In genomic region chr17:73571524-73572130, GRCh38 we compare ENCODE assay signal across 25 cellular contexts.
"Had no signal": no experiment of that assay in that cellular context is flagged by ENCODE, and none has a peak within 500 bp of the region (broad histone marks: within the 10 kb centered on the region; RNA-seq: fewer than 3 reads in every experiment).

No MANE protein-coding gene starts in this region.

- H3K36me3 ChIP-seq: adrenal gland, ovary, tibial artery, uterus had no signal

- H3K4me1 ChIP-seq: adrenal gland, psoas muscle, uterus had no signal

- H3K4me2 ChIP-seq: smooth muscle cell had no signal

- DNase-seq: activated CD4-positive, alpha-beta memory T cell treated with anti-CD3 and anti-CD28 coated beads for 36 hours; activated CD4-positive, alpha-beta T cell treated with anti-CD3 and anti-CD28 coated beads for 4 hours; activated gamma-delta T cell treated with Interleukin-2 at 50 U/mL for 16 hours; activated T-cell treated with anti-CD3 and anti-CD28 coated beads for 4 hours; adrenal gland; cerebellar nuclear complex; cortex of kidney; erythroblast; foreskin melanocyte; glutamatergic neuron; hippocampal formation; left colon; ovary; stimulated activated CD4-positive, alpha-beta T cell treated with anti-CD3 and anti-CD28 coated beads, Interleukin-4, amount 100 ng/mL, for 24 hours; tibial artery; uterus had no signal

- H3K4me3 Mint-ChIP-seq: activated CD4-positive, alpha-beta memory T cell treated with anti-CD3 and anti-CD28 coated beads for 36 hours; activated T-helper 1 cell treated with anti-CD3 and anti-CD28 coated beads, Interleukin-12 subunit alpha, Interleukin-12 subunit beta, Interleukin-2, Interleukin-4 antibody, amounts not matched to agents 30 ng/mL and 10 ng/mL and 1 ng/mL, durations not matched to agents 14 hours and 24 hours and 36 hours; memory B cell; neural crest cell; stimulated activated memory B cell treated with anti-CD40 and anti-IgM and Interleukin-4, amounts not matched to agents 10 μg/mL and 1 μg/mL and 100 μg/mL, for 72 hours; WTC11 had no signal

- H3K27ac Mint-ChIP-seq: activated CD4-positive, alpha-beta memory T cell treated with anti-CD3 and anti-CD28 coated beads for 36 hours; activated T-helper 1 cell treated with anti-CD3 and anti-CD28 coated beads, Interleukin-12 subunit alpha, Interleukin-12 subunit beta, Interleukin-2, Interleukin-4 antibody, amounts not matched to agents 30 ng/mL and 10 ng/mL and 1 ng/mL, durations not matched to agents 14 hours and 24 hours and 36 hours; WTC11 had no signal

- H3K27ac ChIP-seq: adrenal gland, ovary, psoas muscle, tibial artery, uterus had no signal

- H3K27me3 Mint-ChIP-seq: activated CD4-positive, alpha-beta memory T cell treated with anti-CD3 and anti-CD28 coated beads for 36 hours; memory B cell; stimulated activated memory B cell treated with anti-CD40 and anti-IgM and Interleukin-4, amounts not matched to agents 10 μg/mL and 1 μg/mL and 100 μg/mL, for 72 hours had no signal

- ATAC-seq: activated naive CD4-positive, alpha-beta T cell treated with anti-CD3 and anti-CD28 coated beads, Interleukin-2, amount 50 U/mL, for 72 hours; left colon; psoas muscle; sciatic nerve; stimulated activated memory B cell treated with anti-CD40 and anti-IgM and Interleukin-4, amounts not matched to agents 10 μg/mL and 1 μg/mL and 100 μg/mL, for 72 hours; WTC11 had no signal

- H3K27me3 ChIP-seq: adrenal gland, ovary, uterus had no signal

- H3K9me3 ChIP-seq: adrenal gland, ovary, psoas muscle, tibial artery, uterus had no signal

- H3K4me3 ChIP-seq: adrenal gland, ovary, psoas muscle, smooth muscle cell, tibial artery, uterus had no signal

- H3K9me3 Mint-ChIP-seq: activated CD4-positive, alpha-beta memory T cell treated with anti-CD3 and anti-CD28 coated beads for 36 hours; activated T-helper 1 cell treated with anti-CD3 and anti-CD28 coated beads, Interleukin-12 subunit alpha, Interleukin-12 subunit beta, Interleukin-2, Interleukin-4 antibody, amounts not matched to agents 30 ng/mL and 10 ng/mL and 1 ng/mL, durations not matched to agents 14 hours and 24 hours and 36 hours; memory B cell; neural crest cell; stimulated activated memory B cell treated with anti-CD40 and anti-IgM and Interleukin-4, amounts not matched to agents 10 μg/mL and 1 μg/mL and 100 μg/mL, for 72 hours; WTC11 had no signal

- H3K36me3 Mint-ChIP-seq: activated CD4-positive, alpha-beta memory T cell treated with anti-CD3 and anti-CD28 coated beads for 36 hours; activated naive CD4-positive, alpha-beta T cell treated with anti-CD3 and anti-CD28 coated beads, Interleukin-2, amount 50 U/mL, for 72 hours; stimulated activated memory B cell treated with anti-CD40 and anti-IgM and Interleukin-4, amounts not matched to agents 10 μg/mL and 1 μg/mL and 100 μg/mL, for 72 hours; WTC11 had no signal
